ENCODE assay signal across 1 cellular context in the genomic region with DNA sequence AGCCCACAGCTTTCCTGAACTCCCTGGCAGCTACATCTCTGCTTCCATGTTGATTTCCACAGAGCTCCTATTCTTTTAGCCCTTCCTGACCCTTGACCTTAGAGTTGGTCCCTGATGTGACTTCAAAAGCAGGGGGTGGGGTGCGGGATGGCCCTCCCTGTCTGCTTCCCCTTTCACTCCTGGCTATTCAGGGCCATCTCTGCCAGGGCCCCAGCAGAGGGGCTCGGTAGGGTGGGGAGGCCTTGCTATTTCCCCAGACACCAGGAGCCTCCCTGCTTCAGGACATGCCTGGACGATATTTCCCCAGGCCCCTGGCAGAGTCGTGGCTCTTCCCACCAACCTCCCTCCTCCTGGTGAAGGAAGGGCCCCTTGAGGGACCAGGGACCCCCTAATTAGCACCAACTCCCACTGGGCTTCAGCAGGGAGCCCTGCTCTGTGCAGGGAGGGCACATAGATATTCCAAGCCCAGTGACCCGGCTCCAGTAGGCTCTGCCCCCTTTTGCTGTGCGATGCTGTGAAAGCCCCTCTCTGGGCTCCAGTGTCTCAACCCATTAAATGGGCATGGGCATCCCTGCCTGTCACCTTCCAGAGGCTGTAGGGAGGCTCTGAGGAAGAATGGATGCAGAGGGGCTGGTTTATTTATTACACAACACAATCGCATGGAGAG.
TF ChIP-seq lines count a peak whose summit lies in the region.

No MANE protein-coding gene starts in this region.

TF ChIP-seq in HepG2, 621 proteins besides CTCF, POLR2A, EP300 and RAD21 (continued from another document and continues in another):
- TF ChIP-seq, protein P1, sequence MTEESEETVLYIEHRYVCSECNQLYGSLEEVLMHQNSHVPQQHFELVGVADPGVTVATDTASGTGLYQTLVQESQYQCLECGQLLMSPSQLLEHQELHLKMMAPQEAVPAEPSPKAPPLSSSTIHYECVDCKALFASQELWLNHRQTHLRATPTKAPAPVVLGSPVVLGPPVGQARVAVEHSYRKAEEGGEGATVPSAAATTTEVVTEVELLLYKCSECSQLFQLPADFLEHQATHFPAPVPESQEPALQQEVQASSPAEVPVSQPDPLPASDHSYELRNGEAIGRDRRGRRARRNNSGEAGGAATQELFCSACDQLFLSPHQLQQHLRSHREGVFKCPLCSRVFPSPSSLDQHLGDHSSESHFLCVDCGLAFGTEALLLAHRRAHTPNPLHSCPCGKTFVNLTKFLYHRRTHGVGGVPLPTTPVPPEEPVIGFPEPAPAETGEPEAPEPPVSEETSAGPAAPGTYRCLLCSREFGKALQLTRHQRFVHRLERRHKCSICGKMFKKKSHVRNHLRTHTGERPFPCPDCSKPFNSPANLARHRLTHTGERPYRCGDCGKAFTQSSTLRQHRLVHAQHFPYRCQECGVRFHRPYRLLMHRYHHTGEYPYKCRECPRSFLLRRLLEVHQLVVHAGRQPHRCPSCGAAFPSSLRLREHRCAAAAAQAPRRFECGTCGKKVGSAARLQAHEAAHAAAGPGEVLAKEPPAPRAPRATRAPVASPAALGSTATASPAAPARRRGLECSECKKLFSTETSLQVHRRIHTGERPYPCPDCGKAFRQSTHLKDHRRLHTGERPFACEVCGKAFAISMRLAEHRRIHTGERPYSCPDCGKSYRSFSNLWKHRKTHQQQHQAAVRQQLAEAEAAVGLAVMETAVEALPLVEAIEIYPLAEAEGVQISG (CRISPR knock-in tag; IDR thresholded peaks at IDR 0.05), result peak; percentile 31; the same call in 1 of the 2 replicates
- TF ChIP-seq GABPB1 (CRISPR knock-in tag; IDR thresholded peaks at IDR 0.05), result no peak
- TF ChIP-seq FOXP1 (IDR thresholded peaks at IDR 0.05), result no peak
- peak; percentile 17; the same call in 1 of the 2 replicates for TF ChIP-seq FOXP1 (CRISPR knock-in tag; IDR thresholded peaks at IDR 0.05)
- no peak for TF ChIP-seq SP140L (CRISPR knock-in tag; IDR thresholded peaks at IDR 0.05; ENCODE audit: borderline replicate concordance)
- TF ChIP-seq, protein P2, sequence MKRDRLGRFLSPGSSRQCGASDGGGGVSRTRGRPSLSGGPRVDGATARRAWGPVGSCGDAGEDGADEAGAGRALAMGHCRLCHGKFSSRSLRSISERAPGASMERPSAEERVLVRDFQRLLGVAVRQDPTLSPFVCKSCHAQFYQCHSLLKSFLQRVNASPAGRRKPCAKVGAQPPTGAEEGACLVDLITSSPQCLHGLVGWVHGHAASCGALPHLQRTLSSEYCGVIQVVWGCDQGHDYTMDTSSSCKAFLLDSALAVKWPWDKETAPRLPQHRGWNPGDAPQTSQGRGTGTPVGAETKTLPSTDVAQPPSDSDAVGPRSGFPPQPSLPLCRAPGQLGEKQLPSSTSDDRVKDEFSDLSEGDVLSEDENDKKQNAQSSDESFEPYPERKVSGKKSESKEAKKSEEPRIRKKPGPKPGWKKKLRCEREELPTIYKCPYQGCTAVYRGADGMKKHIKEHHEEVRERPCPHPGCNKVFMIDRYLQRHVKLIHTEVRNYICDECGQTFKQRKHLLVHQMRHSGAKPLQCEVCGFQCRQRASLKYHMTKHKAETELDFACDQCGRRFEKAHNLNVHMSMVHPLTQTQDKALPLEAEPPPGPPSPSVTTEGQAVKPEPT (CRISPR knock-in tag; IDR thresholded peaks at IDR 0.05; ENCODE audit: low read depth), result no peak
- peak; percentile 63; the same call in 1 of the 2 replicates for TF ChIP-seq ISL2 (CRISPR knock-in tag; IDR thresholded peaks at IDR 0.05)
- TF ChIP-seq, protein P3, sequence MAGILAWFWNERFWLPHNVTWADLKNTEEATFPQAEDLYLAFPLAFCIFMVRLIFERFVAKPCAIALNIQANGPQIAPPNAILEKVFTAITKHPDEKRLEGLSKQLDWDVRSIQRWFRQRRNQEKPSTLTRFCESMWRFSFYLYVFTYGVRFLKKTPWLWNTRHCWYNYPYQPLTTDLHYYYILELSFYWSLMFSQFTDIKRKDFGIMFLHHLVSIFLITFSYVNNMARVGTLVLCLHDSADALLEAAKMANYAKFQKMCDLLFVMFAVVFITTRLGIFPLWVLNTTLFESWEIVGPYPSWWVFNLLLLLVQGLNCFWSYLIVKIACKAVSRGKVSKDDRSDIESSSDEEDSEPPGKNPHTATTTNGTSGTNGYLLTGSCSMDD (CRISPR knock-in tag; IDR thresholded peaks at IDR 0.05), result no peak
- no peak for TF ChIP-seq ZNF766 (CRISPR knock-in tag; IDR thresholded peaks at IDR 0.05; ENCODE audit: borderline replicate concordance)
- TF ChIP-seq SP5 (CRISPR knock-in tag; IDR thresholded peaks at IDR 0.05; ENCODE audit: borderline replicate concordance, low read depth), result peak; percentile 97
- TF ChIP-seq ZMYM2 (CRISPR knock-in tag; IDR thresholded peaks at IDR 0.05), result no peak
- no peak for TF ChIP-seq SNAI1 (CRISPR knock-in tag; IDR thresholded peaks at IDR 0.05; ENCODE audit: borderline replicate concordance)
- no peak for TF ChIP-seq KDM3A (CRISPR knock-in tag; IDR thresholded peaks at IDR 0.05; ENCODE audit: low read depth)
- no peak for TF ChIP-seq ZNF446 (CRISPR knock-in tag; IDR thresholded peaks at IDR 0.05)
- TF ChIP-seq EZH2 (conservative IDR thresholded peaks at IDR 0.05; ENCODE audit: low read depth, low read length), result no peak
- no peak for TF ChIP-seq EHMT2 (IDR thresholded peaks at IDR 0.05; ENCODE audit: borderline replicate concordance, low read depth, low read length)
- TF ChIP-seq, protein P4, sequence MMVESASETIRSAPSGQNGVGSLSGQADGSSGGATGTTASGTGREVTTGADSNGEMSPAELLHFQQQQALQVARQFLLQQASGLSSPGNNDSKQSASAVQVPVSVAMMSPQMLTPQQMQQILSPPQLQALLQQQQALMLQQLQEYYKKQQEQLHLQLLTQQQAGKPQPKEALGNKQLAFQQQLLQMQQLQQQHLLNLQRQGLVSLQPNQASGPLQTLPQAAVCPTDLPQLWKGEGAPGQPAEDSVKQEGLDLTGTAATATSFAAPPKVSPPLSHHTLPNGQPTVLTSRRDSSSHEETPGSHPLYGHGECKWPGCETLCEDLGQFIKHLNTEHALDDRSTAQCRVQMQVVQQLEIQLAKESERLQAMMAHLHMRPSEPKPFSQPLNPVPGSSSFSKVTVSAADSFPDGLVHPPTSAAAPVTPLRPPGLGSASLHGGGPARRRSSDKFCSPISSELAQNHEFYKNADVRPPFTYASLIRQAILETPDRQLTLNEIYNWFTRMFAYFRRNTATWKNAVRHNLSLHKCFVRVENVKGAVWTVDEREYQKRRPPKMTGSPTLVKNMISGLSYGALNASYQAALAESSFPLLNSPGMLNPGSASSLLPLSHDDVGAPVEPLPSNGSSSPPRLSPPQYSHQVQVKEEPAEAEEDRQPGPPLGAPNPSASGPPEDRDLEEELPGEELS (CRISPR knock-in tag; IDR thresholded peaks at IDR 0.05), result peak; percentile 75
- peak; percentile 60; the same call in 1 of the 2 replicates for TF ChIP-seq ETV5 (CRISPR knock-in tag; IDR thresholded peaks at IDR 0.05; ENCODE audit: borderline replicate concordance)
- no peak for TF ChIP-seq ZMAT3 (CRISPR knock-in tag; conservative IDR thresholded peaks at IDR 0.05)
- TF ChIP-seq, protein P5, sequence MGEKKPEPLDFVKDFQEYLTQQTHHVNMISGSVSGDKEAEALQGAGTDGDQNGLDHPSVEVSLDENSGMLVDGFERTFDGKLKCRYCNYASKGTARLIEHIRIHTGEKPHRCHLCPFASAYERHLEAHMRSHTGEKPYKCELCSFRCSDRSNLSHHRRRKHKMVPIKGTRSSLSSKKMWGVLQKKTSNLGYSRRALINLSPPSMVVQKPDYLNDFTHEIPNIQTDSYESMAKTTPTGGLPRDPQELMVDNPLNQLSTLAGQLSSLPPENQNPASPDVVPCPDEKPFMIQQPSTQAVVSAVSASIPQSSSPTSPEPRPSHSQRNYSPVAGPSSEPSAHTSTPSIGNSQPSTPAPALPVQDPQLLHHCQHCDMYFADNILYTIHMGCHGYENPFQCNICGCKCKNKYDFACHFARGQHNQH (CRISPR knock-in tag; IDR thresholded peaks at IDR 0.05), result no peak
- TF ChIP-seq CHD2 (IDR thresholded peaks at IDR 0.05; ENCODE audit: low read depth, low read length), result no peak
- TF ChIP-seq KDM6A (CRISPR knock-in tag; IDR thresholded peaks at IDR 0.05; ENCODE audit: low read depth), result peak; percentile 50; the same call in 1 of the 2 replicates
- TF ChIP-seq DMAP1 (CRISPR knock-in tag; IDR thresholded peaks at IDR 0.05), result no peak
- no peak for TF ChIP-seq NPAS2 (CRISPR knock-in tag; IDR thresholded peaks at IDR 0.05; ENCODE audit: borderline replicate concordance)
- TF ChIP-seq ZMYM4 (CRISPR knock-in tag; IDR thresholded peaks at IDR 0.05), result 0 out of 2 replicates have a peak, but pooled peaks have one; percentile 16
- peak; percentile 37; the same call in 1 of the 2 replicates for TF ChIP-seq MYC (CRISPR knock-in tag; IDR thresholded peaks at IDR 0.05; ENCODE audit: borderline replicate concordance)
- TF ChIP-seq, protein P6, sequence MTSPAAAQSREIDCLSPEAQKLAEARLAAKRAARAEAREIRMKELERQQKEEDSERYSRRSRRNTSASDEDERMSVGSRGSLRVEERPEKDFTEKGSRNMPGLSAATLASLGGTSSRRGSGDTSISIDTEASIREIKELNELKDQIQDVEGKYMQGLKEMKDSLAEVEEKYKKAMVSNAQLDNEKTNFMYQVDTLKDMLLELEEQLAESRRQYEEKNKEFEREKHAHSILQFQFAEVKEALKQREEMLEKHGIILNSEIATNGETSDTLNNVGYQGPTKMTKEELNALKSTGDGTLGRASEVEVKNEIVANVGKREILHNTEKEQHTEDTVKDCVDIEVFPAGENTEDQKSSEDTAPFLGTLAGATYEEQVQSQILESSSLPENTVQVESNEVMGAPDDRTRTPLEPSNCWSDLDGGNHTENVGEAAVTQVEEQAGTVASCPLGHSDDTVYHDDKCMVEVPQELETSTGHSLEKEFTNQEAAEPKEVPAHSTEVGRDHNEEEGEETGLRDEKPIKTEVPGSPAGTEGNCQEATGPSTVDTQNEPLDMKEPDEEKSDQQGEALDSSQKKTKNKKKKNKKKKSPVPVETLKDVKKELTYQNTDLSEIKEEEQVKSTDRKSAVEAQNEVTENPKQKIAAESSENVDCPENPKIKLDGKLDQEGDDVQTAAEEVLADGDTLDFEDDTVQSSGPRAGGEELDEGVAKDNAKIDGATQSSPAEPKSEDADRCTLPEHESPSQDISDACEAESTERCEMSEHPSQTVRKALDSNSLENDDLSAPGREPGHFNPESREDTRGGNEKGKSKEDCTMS (CRISPR knock-in tag; conservative IDR thresholded peaks at IDR 0.05), result no peak
- peak; percentile 43; the same call in 1 of the 2 replicates for TF ChIP-seq HDAC1 (CRISPR knock-in tag; IDR thresholded peaks at IDR 0.05)
- TF ChIP-seq ZNF850 (CRISPR knock-in tag; conservative IDR thresholded peaks at IDR 0.05), result no peak
- 0 out of 2 replicates have a peak, but pooled peaks have one; percentile 40 for TF ChIP-seq SOX13 (IDR thresholded peaks at IDR 0.05)
- TF ChIP-seq SOX13 (CRISPR knock-in tag; conservative IDR thresholded peaks at IDR 0.05 in 1 of 2, IDR thresholded peaks at IDR 0.05 in 1 of 2), result peak in 1 of 2 experiments; percentile 76; a peak in 2 of 4 replicates
- TF ChIP-seq, protein P7, sequence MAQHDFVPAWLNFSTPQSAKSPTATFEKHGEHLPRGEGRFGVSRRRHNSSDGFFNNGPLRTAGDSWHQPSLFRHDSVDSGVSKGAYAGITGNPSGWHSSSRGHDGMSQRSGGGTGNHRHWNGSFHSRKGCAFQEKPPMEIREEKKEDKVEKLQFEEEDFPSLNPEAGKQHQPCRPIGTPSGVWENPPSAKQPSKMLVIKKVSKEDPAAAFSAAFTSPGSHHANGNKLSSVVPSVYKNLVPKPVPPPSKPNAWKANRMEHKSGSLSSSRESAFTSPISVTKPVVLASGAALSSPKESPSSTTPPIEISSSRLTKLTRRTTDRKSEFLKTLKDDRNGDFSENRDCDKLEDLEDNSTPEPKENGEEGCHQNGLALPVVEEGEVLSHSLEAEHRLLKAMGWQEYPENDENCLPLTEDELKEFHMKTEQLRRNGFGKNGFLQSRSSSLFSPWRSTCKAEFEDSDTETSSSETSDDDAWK (CRISPR knock-in tag; IDR thresholded peaks at IDR 0.05), result no peak
- TF ChIP-seq, protein P8, sequence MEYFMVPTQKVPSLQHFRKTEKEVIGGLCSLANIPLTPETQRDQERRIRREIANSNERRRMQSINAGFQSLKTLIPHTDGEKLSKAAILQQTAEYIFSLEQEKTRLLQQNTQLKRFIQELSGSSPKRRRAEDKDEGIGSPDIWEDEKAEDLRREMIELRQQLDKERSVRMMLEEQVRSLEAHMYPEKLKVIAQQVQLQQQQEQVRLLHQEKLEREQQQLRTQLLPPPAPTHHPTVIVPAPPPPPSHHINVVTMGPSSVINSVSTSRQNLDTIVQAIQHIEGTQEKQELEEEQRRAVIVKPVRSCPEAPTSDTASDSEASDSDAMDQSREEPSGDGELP (IDR thresholded peaks at IDR 0.05; ENCODE audit: borderline replicate concordance, low read depth), result peak; percentile 33; the same call in 1 of the 2 replicates
- TF ChIP-seq SKI (IDR thresholded peaks at IDR 0.05; ENCODE audit: partially characterized antibody), result no peak
- TF ChIP-seq SIX4 (CRISPR knock-in tag; IDR thresholded peaks at IDR 0.05), result peak; percentile 31; the same call in 1 of the 2 replicates
- no peak for TF ChIP-seq ZSCAN22 (CRISPR knock-in tag; IDR thresholded peaks at IDR 0.05)
- TF ChIP-seq MTA3 (CRISPR knock-in tag; IDR thresholded peaks at IDR 0.05), result no peak
- no peak for TF ChIP-seq CENPX (CRISPR knock-in tag; IDR thresholded peaks at IDR 0.05)
- TF ChIP-seq ZNF12 (CRISPR knock-in tag; IDR thresholded peaks at IDR 0.05), result no peak
- no peak for TF ChIP-seq ZNF383 (CRISPR knock-in tag; IDR thresholded peaks at IDR 0.05; ENCODE audit: borderline replicate concordance)
- TF ChIP-seq, protein P9, sequence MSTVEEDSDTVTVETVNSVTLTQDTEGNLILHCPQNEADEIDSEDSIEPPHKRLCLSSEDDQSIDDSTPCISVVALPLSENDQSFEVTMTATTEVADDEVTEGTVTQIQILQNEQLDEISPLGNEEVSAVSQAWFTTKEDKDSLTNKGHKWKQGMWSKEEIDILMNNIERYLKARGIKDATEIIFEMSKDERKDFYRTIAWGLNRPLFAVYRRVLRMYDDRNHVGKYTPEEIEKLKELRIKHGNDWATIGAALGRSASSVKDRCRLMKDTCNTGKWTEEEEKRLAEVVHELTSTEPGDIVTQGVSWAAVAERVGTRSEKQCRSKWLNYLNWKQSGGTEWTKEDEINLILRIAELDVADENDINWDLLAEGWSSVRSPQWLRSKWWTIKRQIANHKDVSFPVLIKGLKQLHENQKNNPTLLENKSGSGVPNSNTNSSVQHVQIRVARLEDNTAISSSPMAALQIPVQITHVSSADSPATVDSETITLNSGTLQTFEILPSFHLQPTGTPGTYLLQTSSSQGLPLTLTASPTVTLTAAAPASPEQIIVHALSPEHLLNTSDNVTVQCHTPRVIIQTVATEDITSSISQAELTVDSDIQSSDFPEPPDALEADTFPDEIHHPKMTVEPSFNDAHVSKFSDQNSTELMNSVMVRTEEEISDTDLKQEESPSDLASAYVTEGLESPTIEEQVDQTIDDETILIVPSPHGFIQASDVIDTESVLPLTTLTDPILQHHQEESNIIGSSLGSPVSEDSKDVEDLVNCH (CRISPR knock-in tag; IDR thresholded peaks at IDR 0.05), result no peak
- no peak; the same call in 1 of the 2 replicates for TF ChIP-seq ZNF788 (CRISPR knock-in tag; IDR thresholded peaks at IDR 0.05; ENCODE audit: borderline replicate concordance)
- no peak for TF ChIP-seq MBNL3 (CRISPR knock-in tag; conservative IDR thresholded peaks at IDR 0.05)
- TF ChIP-seq PHF8 (CRISPR knock-in tag; IDR thresholded peaks at IDR 0.05), result peak; percentile 32; the same call in 1 of the 2 replicates
- TF ChIP-seq ZNF672 (CRISPR knock-in tag; IDR thresholded peaks at IDR 0.05), result no peak
- TF ChIP-seq SP2 (CRISPR knock-in tag; IDR thresholded peaks at IDR 0.05), result no peak
- peak; percentile 80 for TF ChIP-seq HNF4A (CRISPR knock-in tag; IDR thresholded peaks at IDR 0.05)
- TF ChIP-seq KDM2A (CRISPR knock-in tag; IDR thresholded peaks at IDR 0.05; ENCODE audit: borderline replicate concordance, low read depth), result no peak
- TF ChIP-seq POLR2G (IDR thresholded peaks at IDR 0.05; ENCODE audit: low read depth, low read length), result peak; percentile 44; the same call in 1 of the 2 replicates
- no peak for TF ChIP-seq ZNF841 (CRISPR knock-in tag; IDR thresholded peaks at IDR 0.05; ENCODE audit: borderline replicate concordance)
